In genomic region chr1:67166196-67166595, GRCh38 we compare ENCODE assay signal across 10 cellular contexts. TPM values are rescaled to one million over a fixed set of nuclear protein-coding genes. Genes with fewer than 3 reads are reported as not detected.
DNase-seq lines count a peak whose midpoint lies in the region; ATAC-seq and TF ChIP-seq lines count a peak whose summit lies in the region.
"Had no signal": no experiment of that assay in that cellular context is flagged by ENCODE, and none has a peak within 500 bp of the region (broad histone marks: within the 10 kb centered on the region; RNA-seq: fewer than 3 reads in every experiment).

Gene IL23R, plus strand, starts transcription at chr1:67166454. Its CDS starts 1,667 bp downstream, at chr1:67168121.

- no peaks in the 10 kb centered on the region for H3K36me3 Mint-ChIP-seq in T-cell
- no peaks in the 10 kb centered on the region for H3K36me3 Mint-ChIP-seq in stimulated activated naive CD8-positive, alpha-beta T cell treated with anti-CD3 and anti-CD28 coated beads, Interleukin-15, Interleukin-2, amounts not matched to agents 100 ng/mL and 50 ng/mL, for 24 hours (ENCODE audit: low read depth)

- peaks cover 18 to 56% (median 36%) of the 10 kb centered on the region in 3 donors for H3K4me1 Mint-ChIP-seq in T-cell
- H3K4me1 Mint-ChIP-seq in stimulated activated naive CD8-positive, alpha-beta T cell treated with anti-CD3 and anti-CD28 coated beads, Interleukin-15, Interleukin-2, amounts not matched to agents 100 ng/mL and 50 ng/mL, for 24 hours (ENCODE audit: low read depth): peaks cover 76% of the 10 kb centered on the region

- H3K4me3 Mint-ChIP-seq in T-cell: peak within 1 kb of the TSS in 2 of 3 donors; percentile 43 to 60
- peak within 1 kb of the TSS; percentile 70 for H3K4me3 Mint-ChIP-seq in stimulated activated naive CD8-positive, alpha-beta T cell treated with anti-CD3 and anti-CD28 coated beads, Interleukin-15, Interleukin-2, amounts not matched to agents 100 ng/mL and 50 ng/mL, for 24 hours

- peak; percentile 63 for DNase-seq in stimulated activated CD4-positive, alpha-beta T cell treated with anti-CD3 and anti-CD28 coated beads, Interleukin-15, amount 100 ng/mL, for 24 hours
- DNase-seq in stimulated activated CD4-positive, alpha-beta T cell treated with anti-CD3 and anti-CD28 coated beads, Interleukin-4, amount 100 ng/mL, for 4 hours: no peak
- DNase-seq in T-cell (peak in 9 of 34 experiments; percentile 5 to 35 (median 17)), erythroblast (lab: John Stamatoyannopoulos, UW) (no peak), kidney glomerular epithelial cell (lab: John Stamatoyannopoulos, UW) (no peak), NCI-H345 (lab: John Stamatoyannopoulos, UW) (no peak)
- DNase-seq: islet precursor cell, small intestine had no signal

- H3K9me3 Mint-ChIP-seq in T-cell: peaks cover 0 to 5% (median 0%) of the 10 kb centered on the region in 3 donors
- peaks cover 5% of the 10 kb centered on the region for H3K9me3 Mint-ChIP-seq in stimulated activated naive CD8-positive, alpha-beta T cell treated with anti-CD3 and anti-CD28 coated beads, Interleukin-15, Interleukin-2, amounts not matched to agents 100 ng/mL and 50 ng/mL, for 24 hours

- CTCF ChIA-PET in T-cell (lab: Charles Lee): interaction anchor here (0.7 to 1.6 kb wide), 5 partner anchors 18 to 409 kb away, joined by 3 to 6 read pairs (median 5); no protein-coding TSS in a partner anchor

- TF ChIP-seq POLR2A in erythroblast (IDR thresholded peaks at IDR 0.05; ENCODE audit: low read length): no peak

- POLR2A ChIA-PET in T-cell (lab: Charles Lee): interaction anchor here in 1 of 2 donors (0.6 kb wide), 1 partner anchor 50 kb away, joined by 3 read pairs; no protein-coding TSS in a partner anchor

- peak; percentile 82 for ATAC-seq in HG02623 (IDR thresholded peaks at IDR 0.05; ENCODE audit: unreplicated experiment)
- ATAC-seq in T-cell (replicated peaks in 1 of 4): peak in 1 of 4 experiments; percentile 34

- peak within 1 kb of the TSS; percentile 65 to 72 for H3K27ac Mint-ChIP-seq in T-cell
- H3K27ac Mint-ChIP-seq in stimulated activated naive CD8-positive, alpha-beta T cell treated with anti-CD3 and anti-CD28 coated beads, Interleukin-15, Interleukin-2, amounts not matched to agents 100 ng/mL and 50 ng/mL, for 24 hours: peak within 1 kb of the TSS; percentile 81

- peaks cover 4 to 12% of the 10 kb centered on the region in 2 donors for H3K27me3 Mint-ChIP-seq in T-cell
- H3K27me3 Mint-ChIP-seq in stimulated activated naive CD8-positive, alpha-beta T cell treated with anti-CD3 and anti-CD28 coated beads, Interleukin-15, Interleukin-2, amounts not matched to agents 100 ng/mL and 50 ng/mL, for 24 hours: no peaks in the 10 kb centered on the region

RNA-seq across cellular contexts. Expression of gene IL23R, which starts in this region (rescaled TPM):
- under 1 TPM in 4 of 5 donors, not detected in 1; 0.18 to 0.63 (median 0.43) TPM for total RNA-seq in T-cell
